In genomic region chr19:18117364-18117691, GRCh38 we compare ENCODE assay signal across 8 cellular contexts. TPM values are rescaled to one million over a fixed set of nuclear protein-coding genes. Genes with fewer than 3 reads are reported as not detected.
DNase-seq lines count a peak whose midpoint lies in the region; ATAC-seq and TF ChIP-seq lines count a peak whose summit lies in the region.

No MANE protein-coding gene starts in this region.

- peaks cover 3% of the 10 kb centered on the region; the same call in 1 of the 2 replicates for H3K36me3 ChIP-seq in Karpas-422 (ENCODE audit: insufficient read depth, low read length)
- H3K36me3 ChIP-seq in neural progenitor cell, result no peaks in the 10 kb centered on the region

- H4K20me1 ChIP-seq in Karpas-422 (ENCODE audit: insufficient read depth, low read depth, low read length) (no peaks in the 10 kb centered on the region), neural progenitor cell (ENCODE audit: low read depth) (peaks cover 20% of the 10 kb centered on the region)

- H3K27ac Mint-ChIP-seq in neural progenitor cell, result peak overlapping the region; percentile 74

- H3K27ac ChIP-seq in C4-2B (peak overlapping the region; percentile 82), Karpas-422 (ENCODE audit: low read length) (no peak overlapping the region), coronary artery (peak overlapping the region in 1 of 2 donors; percentile 63), neural progenitor cell (no peak overlapping the region)

- H3K4me3 Mint-ChIP-seq in neural progenitor cell, result peak overlapping the region; percentile 90

- H3K27me3 Mint-ChIP-seq in neural progenitor cell (ENCODE audit: insufficient read depth, low read depth), result peaks cover 15% of the 10 kb centered on the region

- H3K9me3 ChIP-seq in Karpas-422 (ENCODE audit: low read length), result no peaks in the 10 kb centered on the region
- H3K9me3 ChIP-seq in neural progenitor cell (ENCODE audit: low read depth), result no peaks in the 10 kb centered on the region

- H3K9me2 ChIP-seq in Karpas-422 (replicated peaks; ENCODE audit: insufficient read depth, low read length), result no peaks in the 10 kb centered on the region

- DNase-seq in Karpas-422 (no peak), coronary artery (ENCODE audit: low spot score) (no peak), neural progenitor cell (ENCODE audit: low spot score) (no peak), MV-4-11 (lab: John Stamatoyannopoulos, UW) (no peak), posterior vena cava (ENCODE audit: low spot score) (no peak), EL (no peak)

- peaks cover 11% of the 10 kb centered on the region for H3F3A ChIP-seq in neural progenitor cell (ENCODE audit: low read depth)

- peaks cover 36% of the 10 kb centered on the region for H3K4me1 Mint-ChIP-seq in neural progenitor cell

- peak overlapping the region; percentile 55 for H3K9ac ChIP-seq in Karpas-422 (ENCODE audit: low read length)
- no peak overlapping the region for H3K9ac ChIP-seq in neural progenitor cell

- H3K27me3 ChIP-seq in Karpas-422 (ENCODE audit: low read length) (no peaks in the 10 kb centered on the region), neural progenitor cell (no peaks in the 10 kb centered on the region)

- H3K4me2 ChIP-seq in Karpas-422 (ENCODE audit: low read depth, low read length, poor library complexity, severe bottlenecking), result peak overlapping the region; percentile 80
- peak overlapping the region; percentile 79 for H3K4me2 ChIP-seq in neural progenitor cell

- H3K79me2 ChIP-seq in Karpas-422 (ENCODE audit: low read length) (peaks cover 22% of the 10 kb centered on the region), neural progenitor cell (ENCODE audit: low read depth) (peaks cover 10% of the 10 kb centered on the region)

- ATAC-seq in HG02938 (IDR thresholded peaks at IDR 0.05; ENCODE audit: unreplicated experiment), result no peak

- peak overlapping the region; percentile 65 for H3K4me3 ChIP-seq in Karpas-422 (ENCODE audit: low read length)
- peak overlapping the region; percentile 72 for H3K4me3 ChIP-seq in coronary artery
- H3K4me3 ChIP-seq in neural progenitor cell, result peak overlapping the region; percentile 79

- H2AFZ ChIP-seq in Karpas-422 (ENCODE audit: low read length) (0 out of 2 replicates have a peak overlapping the region, but pooled peaks have one; percentile 72), neural progenitor cell (replicated peaks) (peak overlapping the region; percentile 84)

- intact Hi-C loops in posterior vena cava (cut with DNase I), result loop anchor here in 1 of 2 donors (5.0 kb wide), 1 partner anchor 40 kb away; no protein-coding TSS in a partner anchor

- H3K4me1 ChIP-seq in Karpas-422 (ENCODE audit: low read length) (peaks cover 30% of the 10 kb centered on the region), neural progenitor cell (peaks cover 4% of the 10 kb centered on the region)

- H3K36me3 Mint-ChIP-seq in neural progenitor cell, result no peaks in the 10 kb centered on the region

- no peaks in the 10 kb centered on the region for H3K9me3 Mint-ChIP-seq in neural progenitor cell

- TF ChIP-seq CTCF in C4-2B (conservative IDR thresholded peaks at IDR 0.05) (no peak), coronary artery (IDR thresholded peaks at IDR 0.05) (no peak), neural progenitor cell (IDR thresholded peaks at IDR 0.05) (no peak)

RNA-seq across cellular contexts. Expression of gene MAST3, which starts 19.8 kb away (rescaled TPM):
- 7.7 and 17.9 TPM in 2 replicates for total RNA-seq in Karpas-422 (2014; rRNA removed; shearing (Covaris generic); ENCODE audit: low replicate concordance)
- 2.1 and 5.1 TPM in 2 replicates for total RNA-seq in neural progenitor cell (ENCODE audit: low replicate concordance)
- 1 to 10 TPM; 5.6 to 7.1 TPM for total RNA-seq in posterior vena cava

RNA-seq across cellular contexts. Expression of gene IL12RB1, which starts 30.6 kb away (rescaled TPM):
- 6.1 and 9.6 TPM in 2 replicates for total RNA-seq in Karpas-422 (2014; rRNA removed; shearing (Covaris generic); ENCODE audit: low replicate concordance)
- total RNA-seq in neural progenitor cell (ENCODE audit: low replicate concordance), result not detected in 2 replicates
- 1 to 10 TPM; 1.7 to 2.3 TPM for total RNA-seq in posterior vena cava

RNA-seq across cellular contexts. Expression of gene PIK3R2, which starts 35.6 kb away (rescaled TPM):
- 5.1 and 5.7 TPM in 2 replicates for total RNA-seq in Karpas-422 (2014; rRNA removed; shearing (Covaris generic); ENCODE audit: low replicate concordance)
- total RNA-seq in neural progenitor cell (ENCODE audit: low replicate concordance), result 21.4 and 41.8 TPM in 2 replicates
- 10 to 100 TPM; 11.5 to 13.0 TPM for total RNA-seq in posterior vena cava

RNA-seq across cellular contexts. Expression of gene IFI30, which starts 56.3 kb away (rescaled TPM):
- 256 and 416 TPM in 2 replicates for total RNA-seq in Karpas-422 (2014; rRNA removed; shearing (Covaris generic); ENCODE audit: low replicate concordance)
- total RNA-seq in neural progenitor cell (ENCODE audit: low replicate concordance) (0.62 TPM in 1 of 2 replicates, not detected in the other), posterior vena cava (10 to 100 TPM; 60.7 to 76.7 TPM)
